ENCODE assay signal across 7 cellular contexts in genomic region chrX:95152810-95153209, GRCh38.
"Had no signal": no experiment of that assay in that cellular context is flagged by ENCODE, and none has a peak within 500 bp of the region (broad histone marks: within the 10 kb centered on the region; RNA-seq: fewer than 3 reads in every experiment).

No MANE protein-coding gene starts in this region.

- DNase-seq: GDM1, GF-D8 had no signal

- ATAC-seq: GM12878 had no signal

- FAIRE-seq: G401.6, GM12878, GM12891, GM12892, GM18507 had no signal

- H3K4me3 ChIP-seq: GM12878 had no signal
